ENCODE assay signal across 10 cellular contexts in the genomic region with DNA sequence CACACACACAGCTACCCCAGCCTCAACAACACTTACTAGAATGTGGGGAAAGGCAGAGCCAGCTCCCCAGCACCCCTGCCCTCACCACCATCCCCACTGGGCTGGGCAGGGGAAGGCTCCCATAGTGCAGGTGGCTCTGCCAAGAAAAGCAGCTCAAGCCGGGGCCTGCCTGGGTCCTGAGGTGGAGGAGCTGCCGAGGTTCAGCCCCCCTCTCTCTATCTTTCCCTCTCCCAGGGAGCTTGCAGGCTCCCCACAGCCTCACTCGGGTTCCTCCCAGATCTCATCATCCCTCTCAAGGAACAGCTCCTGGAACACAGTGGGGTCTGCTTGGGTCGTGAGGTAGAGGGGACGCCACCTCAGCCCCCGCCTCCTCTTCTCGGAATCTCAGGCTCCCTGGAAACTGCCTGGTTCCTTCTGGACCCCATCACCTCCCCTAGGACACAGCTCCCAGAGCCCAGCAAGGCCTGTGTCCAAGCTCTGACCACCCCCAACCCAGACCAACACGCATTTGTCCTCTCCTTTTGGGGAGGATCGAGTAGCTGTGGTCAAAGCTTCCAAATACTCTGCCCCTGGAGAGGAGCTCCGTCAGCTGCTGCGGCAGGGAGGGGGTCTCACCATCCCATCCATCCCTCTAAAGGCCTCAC. TPM values are rescaled to one million over a fixed set of nuclear protein-coding genes. Genes with fewer than 3 reads are reported as not detected.
DNase-seq lines count a peak whose midpoint lies in the region; ATAC-seq and TF ChIP-seq lines count a peak whose summit lies in the region.
"Had no signal": no experiment of that assay in that cellular context is flagged by ENCODE, and none has a peak within 500 bp of the region (broad histone marks: within the 10 kb centered on the region; RNA-seq: fewer than 3 reads in every experiment).

No MANE protein-coding gene starts in this region.

- H4K20me1 ChIP-seq in smooth muscle cell (ENCODE audit: low read depth): no peaks in the 10 kb centered on the region

- H3K36me3 Mint-ChIP-seq in activated T-cell treated with anti-CD3 and anti-CD28 coated beads, Interleukin-2, amount 50 U/mL, for 24 hours (ENCODE audit: low read depth): no peaks in the 10 kb centered on the region
- H3K36me3 Mint-ChIP-seq: naive thymus-derived CD4-positive, alpha-beta T cell had no signal

- peaks cover 33% of the 10 kb centered on the region for H3K79me2 ChIP-seq in smooth muscle cell (ENCODE audit: low read depth)

- H3K9me3 Mint-ChIP-seq in activated T-cell treated with anti-CD3 and anti-CD28 coated beads, Interleukin-2, amount 50 U/mL, for 24 hours: no peaks in the 10 kb centered on the region
- H3K9me3 Mint-ChIP-seq: naive thymus-derived CD4-positive, alpha-beta T cell had no signal

- intact Hi-C loops in colonic mucosa (cut with DNase I) (no loop called here), left lung (cut with DNase I) (no loop called here)

- peak overlapping the region; percentile 99 for H3K4me2 ChIP-seq in smooth muscle cell

- peak overlapping the region; percentile 63 for H3K4me3 ChIP-seq in colonic mucosa
- peak overlapping the region; percentile 46 to 51 for H3K4me3 ChIP-seq in left lung
- H3K4me3 ChIP-seq in smooth muscle cell: peak overlapping the region; percentile 79
- H3K4me3 ChIP-seq: SK-N-MC had no signal

- H3K27ac ChIP-seq in colonic mucosa (peak overlapping the region; percentile 94), left lung (peak overlapping the region; percentile 75 to 86), smooth muscle cell (ENCODE audit: low read depth) (peak overlapping the region; percentile 69)
- H3K27ac ChIP-seq: SK-N-MC had no signal

- 61% methylated on average over 11 of the region's 11 CpGs for WGBS in smooth muscle cell (ENCODE audit: low lambda C conversion rate)

- H3K4me3 Mint-ChIP-seq in activated T-cell treated with anti-CD3 and anti-CD28 coated beads, Interleukin-2, amount 50 U/mL, for 24 hours: no peak overlapping the region
- H3K4me3 Mint-ChIP-seq: naive thymus-derived CD4-positive, alpha-beta T cell had no signal

- no peaks in the 10 kb centered on the region for H3K9me3 ChIP-seq in colonic mucosa
- H3K9me3 ChIP-seq in left lung: no peaks in the 10 kb centered on the region
- H3K9me3 ChIP-seq in smooth muscle cell (replicated peaks; ENCODE audit: low read depth): no peaks in the 10 kb centered on the region

- no peaks in the 10 kb centered on the region for H3K36me3 ChIP-seq in colonic mucosa
- peaks cover 0 to 6% of the 10 kb centered on the region in 2 donors for H3K36me3 ChIP-seq in left lung
- H3K36me3 ChIP-seq in smooth muscle cell (ENCODE audit: low read depth): no peaks in the 10 kb centered on the region

- no peaks in the 10 kb centered on the region for H3K27me3 Mint-ChIP-seq in activated T-cell treated with anti-CD3 and anti-CD28 coated beads, Interleukin-2, amount 50 U/mL, for 24 hours

- H3K27me3 ChIP-seq in colonic mucosa (no peaks in the 10 kb centered on the region), left lung (no peaks in the 10 kb centered on the region), smooth muscle cell (ENCODE audit: low read depth) (no peaks in the 10 kb centered on the region)

- ATAC-seq in left lung: peak; percentile 2
- ATAC-seq: naive thymus-derived CD4-positive, alpha-beta T cell had no signal

- TF ChIP-seq CTCF in colonic mucosa (IDR thresholded peaks at IDR 0.05) (no peak), left lung (IDR thresholded peaks at IDR 0.05) (no peak), smooth muscle cell (IDR thresholded peaks at IDR 0.05; ENCODE audit: borderline replicate concordance, insufficient read depth, poor library complexity, severe bottlenecking) (no peak)

- peaks cover 16% of the 10 kb centered on the region for H3F3A ChIP-seq in smooth muscle cell (ENCODE audit: low read depth)

- H3K9ac ChIP-seq in colonic mucosa (ENCODE audit: low read depth in 2 of 2, low read length in 2 of 2) (peak overlapping the region; percentile 89), smooth muscle cell (ENCODE audit: low read depth) (peak overlapping the region; percentile 86)

- DNase-seq in HCEC 1CT: peak; percentile 17
- no peak for DNase-seq in colonic mucosa
- DNase-seq in left lung: no peak
- no peak for DNase-seq in smooth muscle cell (lab: John Stamatoyannopoulos, UW; ENCODE audit: unreplicated experiment)
- no peak for DNase-seq in activated T-cell treated with anti-CD3 and anti-CD28 coated beads, Interleukin-2, amount 50 U/mL, for 24 hours
- DNase-seq in ureter (ENCODE audit: low spot score): no peak
- DNase-seq in A172 (ENCODE audit: low spot score): no peak
- DNase-seq in KBM-7: no peak
- DNase-seq: naive thymus-derived CD4-positive, alpha-beta T cell had no signal

- H2AFZ ChIP-seq in smooth muscle cell (ENCODE audit: low read depth): no peak overlapping the region

- in situ Hi-C loops in KBM-7 (cut with MboI; ENCODE audit: low pct_unique_long_range_greater_than_20kb, low sequenced_read_pairs): no loop called here

- no peak overlapping the region for H3K27ac Mint-ChIP-seq in activated T-cell treated with anti-CD3 and anti-CD28 coated beads, Interleukin-2, amount 50 U/mL, for 24 hours

- H3K4me1 Mint-ChIP-seq in activated T-cell treated with anti-CD3 and anti-CD28 coated beads, Interleukin-2, amount 50 U/mL, for 24 hours (ENCODE audit: low read depth): peaks cover 10% of the 10 kb centered on the region

- peaks cover 22% of the 10 kb centered on the region for H3K4me1 ChIP-seq in colonic mucosa
- peaks cover 36 to 47% of the 10 kb centered on the region in 2 donors for H3K4me1 ChIP-seq in left lung
- H3K4me1 ChIP-seq in smooth muscle cell (ENCODE audit: low read depth): peaks cover 47% of the 10 kb centered on the region

RNA-seq across cellular contexts. Expression of a gene that starts 0.7 kb away (rescaled TPM):
- total RNA-seq in colonic mucosa (100 to 1,000 TPM; 232 to 288 TPM), left lung (100 to 1,000 TPM; 118 to 145 TPM), smooth muscle cell (198 and 238 TPM in 2 replicates), ureter (81.8 TPM)
- polyA plus RNA-seq in smooth muscle cell: 302 and 358 TPM in 2 replicates
- total RNA-seq in A172 (2014; rRNA removed; shearing (Covaris generic)): 726 and 852 TPM in 2 replicates
- total RNA-seq: naive thymus-derived CD4-positive, alpha-beta T cell had no signal
- polyA plus RNA-seq: naive thymus-derived CD4-positive, alpha-beta T cell had no signal

RNA-seq across cellular contexts. Expression of a gene that starts 3.9 kb away (rescaled TPM):
- total RNA-seq in colonic mucosa: 100 to 1,000 TPM; 543 to 565 TPM
- total RNA-seq in left lung: 100 to 1,000 TPM in 1 of 2 donors, 10 to 100 TPM in 1; 100.0 to 152 TPM
- 20.1 and 25.1 TPM in 2 replicates for total RNA-seq in smooth muscle cell
- polyA plus RNA-seq in smooth muscle cell: 11.0 and 32.7 TPM in 2 replicates
- 51.3 TPM for total RNA-seq in ureter
- 0.17 TPM in 1 of 2 replicates, not detected in the other for total RNA-seq in A172 (2014; rRNA removed; shearing (Covaris generic))
- total RNA-seq: naive thymus-derived CD4-positive, alpha-beta T cell had no signal
- polyA plus RNA-seq: naive thymus-derived CD4-positive, alpha-beta T cell had no signal

RNA-seq across cellular contexts. Expression of a gene that starts 15.1 kb away (rescaled TPM):
- 10 to 100 TPM; 45.2 to 67.2 TPM for total RNA-seq in colonic mucosa
- total RNA-seq in left lung: 10 to 100 TPM; 75.1 to 80.0 TPM
- 150 and 158 TPM in 2 replicates for total RNA-seq in smooth muscle cell
- polyA plus RNA-seq in smooth muscle cell: 474 and 498 TPM in 2 replicates
- total RNA-seq in ureter: 71.6 TPM
- 116 and 160 TPM in 2 replicates for total RNA-seq in A172 (2014; rRNA removed; shearing (Covaris generic))

RNA-seq across cellular contexts. Expression of a gene that starts 16.0 kb away (rescaled TPM):
- total RNA-seq in colonic mucosa (1 to 10 TPM in 1 of 2 donors, under 1 TPM in 1; 0.69 to 1.5 TPM), left lung (1 to 10 TPM in 1 of 2 donors, under 1 TPM in 1; 0.93 to 2.3 TPM), smooth muscle cell (8.3 TPM in 1 of 2 replicates, not detected in the other), ureter (not detected)
- polyA plus RNA-seq in smooth muscle cell: 0.46 and 1.0 TPM in 2 replicates
- 0.46 and 2.8 TPM in 2 replicates for total RNA-seq in A172 (2014; rRNA removed; shearing (Covaris generic))
- total RNA-seq: naive thymus-derived CD4-positive, alpha-beta T cell had no signal
- polyA plus RNA-seq: naive thymus-derived CD4-positive, alpha-beta T cell had no signal

RNA-seq across cellular contexts. Expression of a gene that starts 21.6 kb away (rescaled TPM):
- total RNA-seq in colonic mucosa: 10 to 100 TPM; 51.3 to 88.6 TPM
- 10 to 100 TPM; 54.5 to 65.5 TPM for total RNA-seq in left lung
- total RNA-seq in smooth muscle cell: 47.8 and 48.1 TPM in 2 replicates
- 49.7 and 50.2 TPM in 2 replicates for polyA plus RNA-seq in smooth muscle cell
- total RNA-seq in ureter: 91.7 TPM
- 49.0 and 60.8 TPM in 2 replicates for total RNA-seq in A172 (2014; rRNA removed; shearing (Covaris generic))

Comparison
In these comparisons a context has a peak if more than half of its experiments do, and no peak if none do; other contexts are left out.
1. RNA of a gene that starts 3.9 kb away (total RNA-seq): 543 to 565 TPM in colonic mucosa, 100.0 to 152 TPM in left lung, 51.3 TPM in ureter (single experiment) and 20.1 to 25.1 TPM in smooth muscle cell; 0.17 TPM in A172; every median in the first group is over 10 times any median in the second.
2. Peak in every context shown above with its lines, with median percentiles within 50 percentile points of each other: H3K27ac ChIP-seq and H3K4me3 ChIP-seq.